Comparison of ENCODE assay signal across 14 cellular contexts in genomic region chr6:33374359-33374910, GRCh38. TPM values are rescaled to one million over a fixed set of nuclear protein-coding genes. Genes with fewer than 3 reads are reported as not detected.
DNase-seq lines count a peak whose midpoint lies in the region; ATAC-seq and TF ChIP-seq lines count a peak whose summit lies in the region.
"Had no signal": no experiment of that assay in that cellular context is flagged by ENCODE, and none has a peak within 500 bp of the region (broad histone marks: within the 10 kb centered on the region; RNA-seq: fewer than 3 reads in every experiment).

No MANE protein-coding gene starts in this region.

- no peak overlapping the region for H3K4me3 ChIP-seq in ovary

- WGBS in ovary, 3 donors, result 30 to 33% (median 33%) methylated on average over 5 of the region's 5 CpGs

- no peak for ATAC-seq in CD4-positive, alpha-beta T cell (ENCODE audit: poor library complexity)
- ATAC-seq in activated CD8-positive, alpha-beta T cell treated with anti-CD3 and anti-CD28 coated beads for 36 hours, result no peak
- no peak for ATAC-seq in stimulated activated memory B cell treated with anti-CD40 and anti-IgM and Interleukin-4, amounts not matched to agents 10 μg/mL and 1 μg/mL and 100 μg/mL, for 72 hours
- no peak for ATAC-seq in GM19467 (IDR thresholded peaks at IDR 0.05; ENCODE audit: unreplicated experiment)
- ATAC-seq: activated T-cell treated with anti-CD3 and anti-CD28 coated beads, Interleukin-2, amount 50 U/mL, for 4 hours had no signal

- H3K4me1 Mint-ChIP-seq in CD4-positive, alpha-beta T cell (ENCODE audit: low read depth), result peaks cover 10% of the 10 kb centered on the region
- H3K4me1 Mint-ChIP-seq in activated CD8-positive, alpha-beta T cell treated with anti-CD3 and anti-CD28 coated beads for 36 hours (ENCODE audit: low read depth), result peaks cover 12% of the 10 kb centered on the region
- peaks cover 18 to 28% of the 10 kb centered on the region in 2 donors for H3K4me1 Mint-ChIP-seq in immature natural killer cell
- H3K4me1 Mint-ChIP-seq in stimulated activated memory B cell treated with anti-CD40 and anti-IgM and Interleukin-4, amounts not matched to agents 10 μg/mL and 1 μg/mL and 100 μg/mL, for 72 hours, result no peaks in the 10 kb centered on the region

- H3K27ac ChIP-seq in CD4-positive, alpha-beta T cell (ENCODE audit: low read depth, low read length), result no peak overlapping the region
- no peak overlapping the region for H3K27ac ChIP-seq in ovary
- H3K27ac ChIP-seq: HL-60 had no signal

- H3K27me3 Mint-ChIP-seq in CD4-positive, alpha-beta T cell, result no peaks in the 10 kb centered on the region
- H3K27me3 Mint-ChIP-seq in activated CD8-positive, alpha-beta T cell treated with anti-CD3 and anti-CD28 coated beads for 36 hours, result no peaks in the 10 kb centered on the region
- H3K27me3 Mint-ChIP-seq in immature natural killer cell (ENCODE audit: low read depth in 3 of 3), result peaks cover 0 to 4% (median 1%) of the 10 kb centered on the region in 3 donors
- H3K27me3 Mint-ChIP-seq in stimulated activated memory B cell treated with anti-CD40 and anti-IgM and Interleukin-4, amounts not matched to agents 10 μg/mL and 1 μg/mL and 100 μg/mL, for 72 hours, result no peaks in the 10 kb centered on the region

- peak overlapping the region; percentile 65 for H3K27ac Mint-ChIP-seq in CD4-positive, alpha-beta T cell
- H3K27ac Mint-ChIP-seq in activated CD8-positive, alpha-beta T cell treated with anti-CD3 and anti-CD28 coated beads for 36 hours, result peak overlapping the region; percentile 49
- peak overlapping the region; percentile 82 to 97 (median 94) for H3K27ac Mint-ChIP-seq in immature natural killer cell
- H3K27ac Mint-ChIP-seq in stimulated activated memory B cell treated with anti-CD40 and anti-IgM and Interleukin-4, amounts not matched to agents 10 μg/mL and 1 μg/mL and 100 μg/mL, for 72 hours, result peak overlapping the region; percentile 57

- H3K36me3 Mint-ChIP-seq in CD4-positive, alpha-beta T cell (ENCODE audit: low read depth), result no peaks in the 10 kb centered on the region
- no peaks in the 10 kb centered on the region for H3K36me3 Mint-ChIP-seq in activated CD8-positive, alpha-beta T cell treated with anti-CD3 and anti-CD28 coated beads for 36 hours (ENCODE audit: low read depth)
- H3K36me3 Mint-ChIP-seq in immature natural killer cell, result no peaks in the 10 kb centered on the region
- no peaks in the 10 kb centered on the region for H3K36me3 Mint-ChIP-seq in stimulated activated memory B cell treated with anti-CD40 and anti-IgM and Interleukin-4, amounts not matched to agents 10 μg/mL and 1 μg/mL and 100 μg/mL, for 72 hours

- no peak for TF ChIP-seq CTCF in CD4-positive, alpha-beta T cell (IDR thresholded peaks at IDR 0.05)
- TF ChIP-seq CTCF in activated CD8-positive, alpha-beta T cell treated with anti-CD3 and anti-CD28 coated beads for 36 hours (IDR thresholded peaks at IDR 0.05), result no peak
- TF ChIP-seq CTCF in ovary (IDR thresholded peaks at IDR 0.05), result no peak

- TF ChIP-seq EP300 in ovary (IDR thresholded peaks at IDR 0.05), result no peak

- peaks cover 4% of the 10 kb centered on the region for H3K4me1 ChIP-seq in ovary (ENCODE audit: insufficient read depth)

- DNase-seq in CD4-positive, alpha-beta T cell, result no peak
- no peak for DNase-seq in activated CD8-positive, alpha-beta T cell treated with anti-CD3 and anti-CD28 coated beads for 36 hours
- no peak for DNase-seq in immature natural killer cell
- no peak for DNase-seq in NK-92 (lab: John Stamatoyannopoulos, UW; ENCODE audit: unreplicated experiment)
- DNase-seq in ovary, result no peak
- no peak for DNase-seq in iPS-NIHi7 (ENCODE audit: extremely low spot score)
- DNase-seq: activated CD4-positive, CD25-positive, alpha-beta regulatory T cell; activated T-cell treated with anti-CD3 and anti-CD28 coated beads, Interleukin-2, amount 50 U/mL, for 4 hours; effector CD4-positive, alpha-beta T cell; GDM1; NCI-H2171 had no signal

- H3K9me3 ChIP-seq in CD4-positive, alpha-beta T cell (ENCODE audit: control insufficient read depth, low read length), result no peaks in the 10 kb centered on the region
- H3K9me3 ChIP-seq in ovary, result no peaks in the 10 kb centered on the region

- H3K36me3 ChIP-seq in ovary, result no peaks in the 10 kb centered on the region

- no peak overlapping the region for H3K4me3 Mint-ChIP-seq in CD4-positive, alpha-beta T cell
- H3K4me3 Mint-ChIP-seq in activated CD8-positive, alpha-beta T cell treated with anti-CD3 and anti-CD28 coated beads for 36 hours, result no peak overlapping the region
- H3K4me3 Mint-ChIP-seq in immature natural killer cell, result peak overlapping the region; percentile 36 to 74 (median 67)
- H3K4me3 Mint-ChIP-seq in stimulated activated memory B cell treated with anti-CD40 and anti-IgM and Interleukin-4, amounts not matched to agents 10 μg/mL and 1 μg/mL and 100 μg/mL, for 72 hours, result no peak overlapping the region
- H3K4me3 Mint-ChIP-seq: activated T-cell treated with anti-CD3 and anti-CD28 coated beads, Interleukin-2, amount 50 U/mL, for 4 hours had no signal

- POLR2A ChIA-PET in CD4-positive, alpha-beta T cell (lab: Charles Lee), result interaction anchor here (0.5 to 1.7 kb wide), 4 partner anchors 30 to 192 kb away, joined by 3 to 4 read pairs (median 4); no protein-coding TSS in a partner anchor
- POLR2A ChIA-PET in activated CD8-positive, alpha-beta T cell treated with anti-CD3 and anti-CD28 coated beads for 36 hours (lab: Charles Lee), result interaction anchor here (0.6 to 0.8 kb wide), 3 partner anchors 14 to 79 kb away, joined by 3 read pairs; no protein-coding TSS in a partner anchor

- no peaks in the 10 kb centered on the region for H3K9me3 Mint-ChIP-seq in CD4-positive, alpha-beta T cell
- H3K9me3 Mint-ChIP-seq in activated CD8-positive, alpha-beta T cell treated with anti-CD3 and anti-CD28 coated beads for 36 hours, result no peaks in the 10 kb centered on the region
- no peaks in the 10 kb centered on the region for H3K9me3 Mint-ChIP-seq in immature natural killer cell
- no peaks in the 10 kb centered on the region for H3K9me3 Mint-ChIP-seq in stimulated activated memory B cell treated with anti-CD40 and anti-IgM and Interleukin-4, amounts not matched to agents 10 μg/mL and 1 μg/mL and 100 μg/mL, for 72 hours
- H3K9me3 Mint-ChIP-seq: activated T-cell treated with anti-CD3 and anti-CD28 coated beads, Interleukin-2, amount 50 U/mL, for 4 hours had no signal

- CTCF ChIA-PET in CD4-positive, alpha-beta T cell (lab: Charles Lee), result interaction anchor here (1.0 kb wide), 1 partner anchor 12 kb away, joined by 3 read pairs; no protein-coding TSS in a partner anchor
- CTCF ChIA-PET in activated CD8-positive, alpha-beta T cell treated with anti-CD3 and anti-CD28 coated beads for 36 hours (lab: Charles Lee), result interaction anchor here (1.0 to 1.1 kb wide), 3 partner anchors 16 to 254 kb away, joined by 3 read pairs; no protein-coding TSS in a partner anchor

- no peak for TF ChIP-seq POLR2A in ovary (IDR thresholded peaks at IDR 0.05)

- no peaks in the 10 kb centered on the region for H3K27me3 ChIP-seq in CD4-positive, alpha-beta T cell (ENCODE audit: control insufficient read depth, insufficient read depth, low read length)
- H3K27me3 ChIP-seq in ovary, result no peaks in the 10 kb centered on the region

- intact Hi-C loops in CD4-positive, alpha-beta T cell (cut with DNase I, micrococcal nuclease), result loop anchor here in 1 of 2 experiments (10.0 kb wide), 1 partner anchor 230 kb away; no protein-coding TSS in a partner anchor
- intact Hi-C loops in activated CD8-positive, alpha-beta T cell treated with anti-CD3 and anti-CD28 coated beads for 36 hours (cut with micrococcal nuclease), result no loop called here
- intact Hi-C loops in ovary (cut with DNase I), result no loop called here

RNA-seq across cellular contexts. Expression of gene KIFC1, which starts 17.2 kb away (rescaled TPM):
- total RNA-seq in CD4-positive, alpha-beta T cell, result 1 to 10 TPM; 1.2 to 1.6 TPM
- 10 to 100 TPM; 93.4 to 96.0 TPM for total RNA-seq in activated CD8-positive, alpha-beta T cell treated with anti-CD3 and anti-CD28 coated beads for 36 hours
- polyA plus RNA-seq in immature natural killer cell, result 1 to 10 TPM in 2 of 3 donors, not detected in 1; 2.2 to 3.7 TPM
- 1 to 10 TPM in 6 of 7 donors, under 1 TPM in 1; 0.60 to 3.9 (median 2.2) TPM for total RNA-seq in ovary
- polyA plus RNA-seq in ovary, result 1 to 10 TPM; 1.7 to 2.3 TPM

RNA-seq across cellular contexts. Expression of gene PHF1, which starts 36.4 kb away (rescaled TPM):
- total RNA-seq in CD4-positive, alpha-beta T cell, result 100 to 1,000 TPM; 545 to 557 TPM
- 10 to 100 TPM; 31.9 to 32.6 TPM for total RNA-seq in activated CD8-positive, alpha-beta T cell treated with anti-CD3 and anti-CD28 coated beads for 36 hours
- polyA plus RNA-seq in immature natural killer cell (10 to 100 TPM; 22.7 to 36.5 (median 29.8) TPM), ovary (100 to 1,000 TPM in 1 of 2 donors, 10 to 100 TPM in 1; 80.7 to 179 TPM)
- total RNA-seq in ovary, result 100 to 1,000 TPM in 5 of 7 donors, 10 to 100 TPM in 2; 94.3 to 182 (median 123) TPM

RNA-seq across cellular contexts. Expression of gene CUTA, which starts 43.5 kb away (rescaled TPM):
- 100 to 1,000 TPM; 176 to 185 TPM for total RNA-seq in CD4-positive, alpha-beta T cell
- total RNA-seq in activated CD8-positive, alpha-beta T cell treated with anti-CD3 and anti-CD28 coated beads for 36 hours, result 100 to 1,000 TPM; 155 to 160 TPM
- polyA plus RNA-seq in immature natural killer cell (100 to 1,000 TPM; 367 to 404 (median 404) TPM), ovary (100 to 1,000 TPM; 173 to 250 TPM)
- 100 to 1,000 TPM; 125 to 238 (median 177) TPM for total RNA-seq in ovary

RNA-seq across cellular contexts. Expression of gene SYNGAP1, which starts 45.4 kb away (rescaled TPM):
- total RNA-seq in CD4-positive, alpha-beta T cell, result 10 to 100 TPM; 62.4 to 63.8 TPM
- 10 to 100 TPM; 57.9 to 67.0 TPM for total RNA-seq in activated CD8-positive, alpha-beta T cell treated with anti-CD3 and anti-CD28 coated beads for 36 hours
- under 1 TPM; 0.02 to 0.32 (median 0.20) TPM for polyA plus RNA-seq in immature natural killer cell
- 10 to 100 TPM; 17.5 to 60.0 (median 43.1) TPM for total RNA-seq in ovary
- 10 to 100 TPM; 14.6 to 29.8 TPM for polyA plus RNA-seq in ovary

RNA-seq across cellular contexts. Expression of gene DAXX, which starts 51.7 kb away (rescaled TPM):
- total RNA-seq in CD4-positive, alpha-beta T cell, result 10 to 100 TPM; 24.2 to 24.7 TPM
- 10 to 100 TPM; 59.8 to 72.4 TPM for total RNA-seq in activated CD8-positive, alpha-beta T cell treated with anti-CD3 and anti-CD28 coated beads for 36 hours
- 100 to 1,000 TPM in 1 of 3 donors, 10 to 100 TPM in 2; 71.6 to 159 (median 75.1) TPM for polyA plus RNA-seq in immature natural killer cell
- 10 to 100 TPM; 18.8 to 38.9 (median 33.4) TPM for total RNA-seq in ovary
- polyA plus RNA-seq in ovary, result 10 to 100 TPM; 30.8 to 81.5 TPM

Comparison
In these comparisons a context has a peak if more than half of its experiments do, and no peak if none do; other contexts are left out.
1. H3K4me3 Mint-ChIP-seq: peak in immature natural killer cell (5 of 5); none in CD4-positive, alpha-beta T cell (single experiment), activated CD8-positive, alpha-beta T cell treated with anti-CD3 and anti-CD28 coated beads for 36 hours (single experiment) and stimulated activated memory B cell treated with anti-CD40 and anti-IgM and Interleukin-4, amounts not matched to agents 10 μg/mL and 1 μg/mL and 100 μg/mL, for 72 hours (single experiment).
2. RNA of gene KIFC1, which starts 17.2 kb away (total RNA-seq): 93.4 to 96.0 TPM in activated CD8-positive, alpha-beta T cell treated with anti-CD3 and anti-CD28 coated beads for 36 hours; 0.60 to 3.9 TPM in ovary and 1.2 to 1.6 TPM in CD4-positive, alpha-beta T cell; every median in the first group is over 10 times any median in the second.
3. Peak in every context shown above with its lines, with median percentiles within 50 percentile points of each other: H3K27ac Mint-ChIP-seq.